Comparison of ENCODE assay signal across 1 cellular context in genomic region chr17:41284546-41284945, GRCh38.
TF ChIP-seq lines count a peak whose summit lies in the region.

No MANE protein-coding gene starts in this region.

TF ChIP-seq in GM23338, 12 proteins besides CTCF, POLR2A, EP300 and RAD21:
- no peak for TF ChIP-seq ZNF114 (CRISPR knock-in tag; IDR thresholded peaks at IDR 0.05)
- no peak for TF ChIP-seq REST (IDR thresholded peaks at IDR 0.05; ENCODE audit: unreplicated experiment)
- TF ChIP-seq NANOG (IDR thresholded peaks at IDR 0.05; ENCODE audit: borderline replicate concordance), result no peak
- TF ChIP-seq ZNF462 (CRISPR knock-in tag; IDR thresholded peaks at IDR 0.05), result no peak
- no peak for TF ChIP-seq EZH2phosphoT487 (IDR thresholded peaks at IDR 0.05; ENCODE audit: unreplicated experiment)
- TF ChIP-seq POLR2AphosphoS5 (IDR thresholded peaks at IDR 0.05; ENCODE audit: low read depth), result no peak
- TF ChIP-seq ZNF331 (CRISPR knock-in tag; IDR thresholded peaks at IDR 0.05; ENCODE audit: low read depth), result no peak
- no peak for TF ChIP-seq JUNB (IDR thresholded peaks at IDR 0.05; ENCODE audit: unreplicated experiment)
- TF ChIP-seq ETS1 (IDR thresholded peaks at IDR 0.05), result no peak
- no peak for TF ChIP-seq CREB1 (CRISPR knock-in tag; IDR thresholded peaks at IDR 0.05; ENCODE audit: low read depth)
- no peak for TF ChIP-seq EZH2 (IDR thresholded peaks at IDR 0.05; ENCODE audit: low read depth, unreplicated experiment)
- TF ChIP-seq STAT1 (IDR thresholded peaks at IDR 0.05; ENCODE audit: unreplicated experiment), result no peak
